Comparison of ENCODE assay signal across 10 cellular contexts in genomic region chr19:6529937-6530384, GRCh38. TPM values are rescaled to one million over a fixed set of nuclear protein-coding genes. Genes with fewer than 3 reads are reported as not detected.
DNase-seq lines count a peak whose midpoint lies in the region; ATAC-seq, FAIRE-seq and TF ChIP-seq lines count a peak whose summit lies in the region.
"Had no signal": no experiment of that assay in that cellular context is flagged by ENCODE, and none has a peak within 500 bp of the region (broad histone marks: within the 10 kb centered on the region; RNA-seq: fewer than 3 reads in every experiment).

No MANE protein-coding gene starts in this region.

- TF ChIP-seq CTCF in right atrium auricular region (IDR thresholded peaks at IDR 0.05) (no peak), keratinocyte (optimal IDR thresholded peaks at IDR 0.05 in 1 of 3, IDR thresholded peaks at IDR 0.05 in 1 of 3, conservative IDR thresholded peaks at IDR 0.05 in 1 of 3; ENCODE audit: extremely low read depth in 1 of 3, insufficient read depth in 2 of 3, low read length in 3 of 3) (no peak), upper lobe of left lung (IDR thresholded peaks at IDR 0.05) (no peak)

- H3K27me3 ChIP-seq in right atrium auricular region (peaks cover 8 to 10% of the 10 kb centered on the region in 2 donors), keratinocyte (ENCODE audit: control insufficient read depth, extremely low read depth, insufficient read depth, low read length) (no peaks in the 10 kb centered on the region), upper lobe of left lung (no peaks in the 10 kb centered on the region)

- POLR2A ChIA-PET in activated naive CD8-positive, alpha-beta T cell treated with anti-CD3 and anti-CD28 coated beads, Interleukin-2, amount 10 ng/mL, durations not matched to agents 7 days and 5 days (lab: Charles Lee), result interaction anchor here (1.2 kb wide), 1 partner anchor 14 kb away, joined by 7 read pairs; no protein-coding TSS in a partner anchor

- H2AFZ ChIP-seq in keratinocyte (ENCODE audit: control insufficient read depth, low read length), result peak overlapping the region; percentile 89

- no peak for TF ChIP-seq POLR2A in upper lobe of left lung (IDR thresholded peaks at IDR 0.05)

- no peaks in the 10 kb centered on the region for H4K20me1 ChIP-seq in keratinocyte (ENCODE audit: control insufficient read depth, extremely low read depth, insufficient read depth, low read length)

- peak overlapping the region; percentile 85 for H3K9ac ChIP-seq in keratinocyte (ENCODE audit: control insufficient read depth, extremely low read depth, insufficient read depth, low read length)

- H3K4me3 ChIP-seq in right atrium auricular region (peak overlapping the region; percentile 47 to 65), keratinocyte (ENCODE audit: control insufficient read depth in 2 of 3, extremely low read depth in 1 of 3, insufficient read depth in 2 of 3, low read depth in 1 of 3, low read length in 3 of 3) (peak overlapping the region; percentile 70 to 95 (median 93)), upper lobe of left lung (peak overlapping the region in 3 of 4 donors; percentile 68 to 77 (median 73))

- H3K36me3 ChIP-seq in right atrium auricular region (no peaks in the 10 kb centered on the region), keratinocyte (ENCODE audit: control insufficient read depth in 2 of 2, extremely low read depth in 1 of 2, insufficient read depth in 2 of 2, low read length in 2 of 2) (peaks cover 2 to 3% of the 10 kb centered on the region in 2 experiments), upper lobe of left lung (no peaks in the 10 kb centered on the region)

- no peaks in the 10 kb centered on the region for H3K9me1 ChIP-seq in keratinocyte (ENCODE audit: control insufficient read depth, extremely low read depth, insufficient read depth, low read length)

- no peaks in the 10 kb centered on the region for H3K9me3 Mint-ChIP-seq in activated naive CD8-positive, alpha-beta T cell treated with anti-CD3 and anti-CD28 coated beads, Interleukin-2, amount 10 ng/mL, durations not matched to agents 7 days and 5 days

- peaks cover 44% of the 10 kb centered on the region for H3K27me3 Mint-ChIP-seq in activated naive CD8-positive, alpha-beta T cell treated with anti-CD3 and anti-CD28 coated beads, Interleukin-2, amount 10 ng/mL, durations not matched to agents 7 days and 5 days

- ATAC-seq in Right ventricle myocardium superior (ENCODE audit: poor library complexity), result no peak
- ATAC-seq in activated naive CD8-positive, alpha-beta T cell treated with anti-CD3 and anti-CD28 coated beads, Interleukin-2, amount 10 ng/mL, durations not matched to agents 7 days and 5 days (ENCODE audit: low read depth), result no peak
- no peak for ATAC-seq in upper lobe of left lung (ENCODE audit: low FRiP score in 2 of 2)
- no peak for ATAC-seq in left lobe of liver

- peak; percentile 56 for FAIRE-seq in keratinocyte (lab: Jason Lieb, UNC)

- H3K4me1 Mint-ChIP-seq in activated naive CD8-positive, alpha-beta T cell treated with anti-CD3 and anti-CD28 coated beads, Interleukin-2, amount 10 ng/mL, durations not matched to agents 7 days and 5 days, result peaks cover 38% of the 10 kb centered on the region

- no peak overlapping the region for H3K27ac Mint-ChIP-seq in activated naive CD8-positive, alpha-beta T cell treated with anti-CD3 and anti-CD28 coated beads, Interleukin-2, amount 10 ng/mL, durations not matched to agents 7 days and 5 days

- H3K4me2 ChIP-seq in keratinocyte (ENCODE audit: control insufficient read depth, extremely low read depth, insufficient read depth, low read depth, low read length), result peak overlapping the region; percentile 96

- H3K4me1 ChIP-seq in right atrium auricular region, result peaks cover 0 to 32% of the 10 kb centered on the region in 2 donors
- peaks cover 20% of the 10 kb centered on the region for H3K4me1 ChIP-seq in keratinocyte (ENCODE audit: control insufficient read depth, extremely low read depth, insufficient read depth, low read length)
- peaks cover 16 to 40% (median 29%) of the 10 kb centered on the region in 4 donors for H3K4me1 ChIP-seq in upper lobe of left lung

- intact Hi-C loops in Right ventricle myocardium superior (cut with DNase I), result no loop called here

- peak overlapping the region; percentile 87 for H3K4me3 Mint-ChIP-seq in activated naive CD8-positive, alpha-beta T cell treated with anti-CD3 and anti-CD28 coated beads, Interleukin-2, amount 10 ng/mL, durations not matched to agents 7 days and 5 days

- DNase-seq in right atrium auricular region (ENCODE audit: low spot score), result no peak
- no peak for DNase-seq in Right ventricle myocardium superior
- DNase-seq in activated naive CD8-positive, alpha-beta T cell treated with anti-CD3 and anti-CD28 coated beads, Interleukin-2, amount 10 ng/mL, durations not matched to agents 7 days and 5 days, result no peak
- no peak for DNase-seq in keratinocyte (ENCODE audit: low read depth, low spot score)
- no peak for DNase-seq in upper lobe of left lung
- no peak for DNase-seq in central memory CD4-positive, alpha-beta T cell
- DNase-seq in left lobe of liver (ENCODE audit: low spot score), result no peak
- DNase-seq in ecto neural progenitor cell (ENCODE audit: low spot score), result no peak
- DNase-seq: NCI-H1694 treated with DMSO at 0.1 percent for 48 hours had no signal

- dilution Hi-C loops in keratinocyte (cut with MboI; ENCODE audit: extremely low pct_ligation_motif_present, low sequenced_read_pairs), result no loop called here

- WGBS in upper lobe of left lung, 2 donors, result 69 to 83% methylated on average over 2 of the region's 2 CpGs

- H3K27ac ChIP-seq in right atrium auricular region, result no peak overlapping the region
- peak overlapping the region; percentile 84 for H3K27ac ChIP-seq in keratinocyte (ENCODE audit: control insufficient read depth, insufficient read depth, low read length)
- peak overlapping the region in 1 of 4 donors; percentile 89 for H3K27ac ChIP-seq in upper lobe of left lung

- peaks cover 4% of the 10 kb centered on the region for H3K36me3 Mint-ChIP-seq in activated naive CD8-positive, alpha-beta T cell treated with anti-CD3 and anti-CD28 coated beads, Interleukin-2, amount 10 ng/mL, durations not matched to agents 7 days and 5 days

- H3K9me3 ChIP-seq in right atrium auricular region (no peaks in the 10 kb centered on the region), keratinocyte (ENCODE audit: control insufficient read depth, low read depth, low read length) (no peaks in the 10 kb centered on the region), upper lobe of left lung (no peaks in the 10 kb centered on the region)

- peaks cover 30% of the 10 kb centered on the region for H3K79me2 ChIP-seq in keratinocyte (ENCODE audit: control insufficient read depth, insufficient read depth, low read length)

- no peak for TF ChIP-seq EP300 in upper lobe of left lung (IDR thresholded peaks at IDR 0.05)

RNA-seq across cellular contexts. Expression of gene TNFSF9, which starts 0.9 kb away (rescaled TPM):
- under 1 TPM in 1 of 2 donors, not detected in 1; 0.43 TPM for total RNA-seq in right atrium auricular region
- total RNA-seq in Right ventricle myocardium superior, result 0.51 TPM
- total RNA-seq in activated naive CD8-positive, alpha-beta T cell treated with anti-CD3 and anti-CD28 coated beads, Interleukin-2, amount 10 ng/mL, durations not matched to agents 7 days and 5 days, result 1 to 10 TPM; 2.6 to 3.7 TPM
- polyA plus RNA-seq in keratinocyte, result 11.1 to 12.8 TPM (median 12.3 TPM) in 3 replicates
- 5.9 TPM for polyA plus RNA-seq in keratinocyte (2011; ENCODE audit: low read depth)
- 7.6 and 8.5 TPM in 2 replicates for polyA plus RNA-seq in keratinocyte (2011; cell fraction: cytosol; rRNA removed)
- polyA plus RNA-seq in keratinocyte (2011; cell fraction: nucleus; rRNA removed), result 20.4 and 25.8 TPM in 2 replicates
- polyA plus RNA-seq in keratinocyte (2012; ENCODE audit: low replicate concordance), result 19.1 and 22.5 TPM in 2 replicates
- 4.0 to 11.9 TPM (median 4.3 TPM) in 3 replicates for polyA minus RNA-seq in keratinocyte
- polyA minus RNA-seq in keratinocyte (2011; cell fraction: cytosol; rRNA and poly(A)+ RNA removed), result 15.5 TPM
- 13.7 and 13.8 TPM in 2 replicates for polyA minus RNA-seq in keratinocyte (2011; cell fraction: nucleus; rRNA and poly(A)+ RNA removed)
- total RNA-seq in upper lobe of left lung, result 10 to 100 TPM in 2 of 6 donors, 1 to 10 TPM in 4; 6.3 to 11.6 (median 8.4) TPM
- total RNA-seq in left lobe of liver, result 0.13 TPM

RNA-seq across cellular contexts. Expression of gene TUBB4A, which starts 27.9 kb away (rescaled TPM):
- 1 to 10 TPM in 1 of 2 donors, under 1 TPM in 1; 0.83 to 2.3 TPM for total RNA-seq in right atrium auricular region
- 10.8 TPM for total RNA-seq in Right ventricle myocardium superior
- total RNA-seq in activated naive CD8-positive, alpha-beta T cell treated with anti-CD3 and anti-CD28 coated beads, Interleukin-2, amount 10 ng/mL, durations not matched to agents 7 days and 5 days, result 10 to 100 TPM in 1 of 2 experiments, 1 to 10 TPM in 1; 8.7 to 11.6 TPM
- not detected in 3 replicates for polyA plus RNA-seq in keratinocyte
- polyA plus RNA-seq in keratinocyte (2011; ENCODE audit: low read depth), result not detected
- not detected in 2 replicates for polyA plus RNA-seq in keratinocyte (2011; cell fraction: cytosol; rRNA removed)
- polyA plus RNA-seq in keratinocyte (2011; cell fraction: nucleus; rRNA removed), result not detected in 2 replicates
- polyA plus RNA-seq in keratinocyte (2012; ENCODE audit: low replicate concordance), result not detected in 2 replicates
- not detected in 3 replicates for polyA minus RNA-seq in keratinocyte
- not detected for polyA minus RNA-seq in keratinocyte (2011; cell fraction: cytosol; rRNA and poly(A)+ RNA removed)
- not detected in 2 replicates for polyA minus RNA-seq in keratinocyte (2011; cell fraction: nucleus; rRNA and poly(A)+ RNA removed)
- 1 to 10 TPM in 2 of 6 donors, under 1 TPM in 3, not detected in 1; 0.54 to 1.5 (median 0.76) TPM for total RNA-seq in upper lobe of left lung
- total RNA-seq in left lobe of liver, result 0.70 TPM

RNA-seq across cellular contexts. Expression of gene DENND1C, which starts 48.4 kb away (rescaled TPM):
- total RNA-seq in right atrium auricular region, result under 1 TPM; 0.30 to 0.75 TPM
- 0.35 TPM for total RNA-seq in Right ventricle myocardium superior
- total RNA-seq in activated naive CD8-positive, alpha-beta T cell treated with anti-CD3 and anti-CD28 coated beads, Interleukin-2, amount 10 ng/mL, durations not matched to agents 7 days and 5 days, result 100 to 1,000 TPM; 126 to 130 TPM
- 0.09 to 0.13 TPM in 2 of 3 replicates, not detected in the other for polyA plus RNA-seq in keratinocyte
- not detected for polyA plus RNA-seq in keratinocyte (2011; ENCODE audit: low read depth)
- polyA plus RNA-seq in keratinocyte (2011; cell fraction: cytosol; rRNA removed), result 0.06 and 0.09 TPM in 2 replicates
- polyA plus RNA-seq in keratinocyte (2011; cell fraction: nucleus; rRNA removed), result 0.05 and 0.10 TPM in 2 replicates
- 7.1 and 26.3 TPM in 2 replicates for polyA plus RNA-seq in keratinocyte (2012; ENCODE audit: low replicate concordance)
- not detected in 3 replicates for polyA minus RNA-seq in keratinocyte
- polyA minus RNA-seq in keratinocyte (2011; cell fraction: cytosol; rRNA and poly(A)+ RNA removed), result not detected
- not detected in 2 replicates for polyA minus RNA-seq in keratinocyte (2011; cell fraction: nucleus; rRNA and poly(A)+ RNA removed)
- 10 to 100 TPM in 5 of 6 donors, 1 to 10 TPM in 1; 5.8 to 31.4 (median 12.6) TPM for total RNA-seq in upper lobe of left lung
- total RNA-seq in left lobe of liver, result 1.1 TPM
- total RNA-seq: Daoy had no signal
